8 cellular contexts compared by ENCODE assay signal in genomic region chr2:229920011-229920781, GRCh38. TPM values are rescaled to one million over a fixed set of nuclear protein-coding genes. Genes with fewer than 3 reads are reported as not detected.
DNase-seq lines count a peak whose midpoint lies in the region; TF ChIP-seq lines count a peak whose summit lies in the region.

No MANE protein-coding gene starts in this region.

- no peak for TF ChIP-seq EP300 in transverse colon (IDR thresholded peaks at IDR 0.05; ENCODE audit: low read depth)

- H3K4me1 ChIP-seq in mucosa of rectum (ENCODE audit: control insufficient read depth in 2 of 2, insufficient read depth in 2 of 2, low read length in 2 of 2): peaks cover 12 to 15% of the 10 kb centered on the region in 2 donors
- H3K4me1 ChIP-seq in transverse colon: peaks cover 7 to 36% (median 22%) of the 10 kb centered on the region in 4 donors

- in situ Hi-C loops in transverse colon (cut with MboI; ENCODE audit: low pct_ligation_motif_present in 1 of 4, low pct_unique_long_range_greater_than_20kb in 1 of 4, low sequenced_read_pairs in 3 of 4): no loop called here

- H3K27me3 ChIP-seq in mucosa of rectum (ENCODE audit: control insufficient read depth in 2 of 2, insufficient read depth in 2 of 2, low read length in 2 of 2) (no peaks in the 10 kb centered on the region), transverse colon (no peaks in the 10 kb centered on the region)

- DNase-seq in SIG-M5 treated with dmso at 0.1 percent for 504 hours (lab: John Stamatoyannopoulos, UW; ENCODE audit: unreplicated experiment) (peak; percentile 24), SIG-M5 (lab: John Stamatoyannopoulos, UW) (no peak), UCSD-AML1 (lab: John Stamatoyannopoulos, UW; ENCODE audit: unreplicated experiment) (peak; percentile 14), dermis blood vessel endothelial cell (peak; percentile 56), transverse colon (peak; percentile 27), GOT3 (lab: John Stamatoyannopoulos, UW) (no peak), lower leg skin (ENCODE audit: low spot score in 2 of 2) (no peak)

- H3K36me3 ChIP-seq in mucosa of rectum (ENCODE audit: control insufficient read depth in 2 of 2, insufficient read depth in 2 of 2, low read length in 2 of 2) (peaks cover 4 to 11% of the 10 kb centered on the region in 2 donors), transverse colon (no peaks in the 10 kb centered on the region)

- 4 to 6% methylated on average over 11 to 25 of the region's 25 CpGs for WGBS in transverse colon (ENCODE audit: low coverage in 1 of 2), 2 donors
- whole genome bisulfite sequencing in lower leg skin, 2 donors: 2 to 3% methylated on average over 25 of the region's 25 CpGs

- H3K4me3 ChIP-seq in mucosa of rectum (ENCODE audit: low read length in 2 of 2) (peak overlapping the region; percentile 95 to 98), transverse colon (peak overlapping the region; percentile 63 to 99 (median 83)), lower leg skin (ENCODE audit: low read depth, poor library complexity, severe bottlenecking) (no peak overlapping the region)

- no peak for TF ChIP-seq CTCF in transverse colon (IDR thresholded peaks at IDR 0.05)
- no peak for TF ChIP-seq CTCF in lower leg skin (IDR thresholded peaks at IDR 0.05)

- H3K9ac ChIP-seq in mucosa of rectum (ENCODE audit: low read depth in 1 of 2, low read length in 2 of 2): peak overlapping the region; percentile 85 to 93

- intact Hi-C loops in transverse colon (cut with DNase I; ENCODE audit: low total_unique reads) (no loop called here), lower leg skin (cut with DNase I; ENCODE audit: low total_unique reads) (no loop called here)

- H3K9me3 ChIP-seq in mucosa of rectum (ENCODE audit: control insufficient read depth in 2 of 2, low read length in 2 of 2) (no peaks in the 10 kb centered on the region), transverse colon (no peaks in the 10 kb centered on the region)

- peak overlapping the region; percentile 99 for H3K27ac ChIP-seq in mucosa of rectum (ENCODE audit: low read depth in 2 of 2, low read length in 2 of 2)
- H3K27ac ChIP-seq in transverse colon: peak overlapping the region; percentile 98 to 100 (median 100)

- TF ChIP-seq POLR2A in transverse colon (IDR thresholded peaks at IDR 0.05) (no peak), lower leg skin (IDR thresholded peaks at IDR 0.05) (no peak)

RNA-seq across cellular contexts. Expression of gene TRIP12, which starts 1.6 kb away (rescaled TPM):
- total RNA-seq in dermis blood vessel endothelial cell (238 and 422 TPM in 2 replicates), transverse colon (100 to 1,000 TPM; 143 to 238 (median 158) TPM), lower leg skin (100 to 1,000 TPM; 112 to 156 (median 129) TPM)

RNA-seq across cellular contexts. Expression of gene FBXO36, which starts 2.1 kb away (rescaled TPM):
- total RNA-seq in dermis blood vessel endothelial cell: 0.98 and 1.0 TPM in 2 replicates
- total RNA-seq in transverse colon: 1 to 10 TPM in 2 of 4 donors, under 1 TPM in 2; 0.60 to 2.1 (median 1.3) TPM
- 1 to 10 TPM; 3.4 to 6.8 (median 5.4) TPM for total RNA-seq in lower leg skin

Comparison
In these comparisons a context has a peak if more than half of its experiments do, and no peak if none do; other contexts are left out.
1. DNase-seq: peak in SIG-M5 treated with dmso at 0.1 percent for 504 hours (single experiment), UCSD-AML1 (single experiment), dermis blood vessel endothelial cell (single experiment) and transverse colon (single experiment); none in SIG-M5 (single experiment), GOT3 (single experiment) and lower leg skin (0 of 2).